In the genomic region with DNA sequence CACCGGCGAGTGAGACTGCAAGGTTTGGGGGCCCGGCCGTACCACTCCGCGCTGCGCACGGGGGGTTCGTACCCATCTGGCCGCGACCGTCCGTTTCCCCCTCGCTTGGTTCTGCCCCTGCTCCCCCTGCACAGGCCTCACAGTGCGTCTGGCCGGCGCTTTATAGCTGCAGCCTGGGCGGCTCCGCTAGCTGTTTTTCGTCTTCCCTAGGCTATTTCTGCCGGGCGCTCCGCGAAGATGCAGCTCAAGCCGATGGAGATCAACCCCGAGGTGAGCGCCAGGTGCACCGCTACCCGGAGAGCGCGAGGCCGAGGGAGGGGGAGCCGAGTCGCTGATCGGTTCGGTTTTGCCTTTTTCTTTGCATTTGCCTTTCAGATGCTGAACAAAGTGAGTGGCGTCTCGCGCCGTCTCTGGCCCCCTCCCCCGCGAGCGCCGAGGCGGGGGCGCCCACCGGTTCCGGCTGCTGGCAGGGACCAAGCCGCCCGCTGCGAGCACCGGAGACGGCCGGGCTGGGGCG, we compare ENCODE assay signal across 8 cellular contexts. TPM values are rescaled to one million over a fixed set of nuclear protein-coding genes. Genes with fewer than 3 reads are reported as not detected.
DNase-seq lines count a peak whose midpoint lies in the region; ATAC-seq, FAIRE-seq and TF ChIP-seq lines count a peak whose summit lies in the region.

Gene UCHL1 (plus strand): TSS at position 189 of the 517 bp plus-strand sequence. CDS start 49 bp downstream, at position 238.

- intact Hi-C loops in A673 (cut with micrococcal nuclease; ENCODE audit: unreplicated experiment), result loop anchor here (5.0 kb wide), 2 partner anchors 39 to 329 kb away; no protein-coding TSS in a partner anchor
- intact Hi-C loops in sciatic nerve (cut with DNase I), result no loop called here

- peak within 1 kb of the TSS; percentile 93 for H3K4me3 ChIP-seq in A673 (ENCODE audit: low read depth, low read length, poor library complexity, severe bottlenecking)
- peak within 1 kb of the TSS; percentile 37 for H3K4me3 ChIP-seq in bronchial epithelial cell (ENCODE audit: low read depth, low read length)
- H3K4me3 ChIP-seq in iPS-18a (ENCODE audit: low read length), result peak within 1 kb of the TSS; percentile 98

- no peak for FAIRE-seq in bronchial epithelial cell (lab: Jason Lieb, UNC)

- peak within 1 kb of the TSS; percentile 93 for H3K9ac ChIP-seq in iPS-18a (ENCODE audit: low read length)

- DNase-seq in A673 (ENCODE audit: low spot score) (peak; percentile 97), NCI-H774 (lab: John Stamatoyannopoulos, UW) (peak; percentile 92), bronchial epithelial cell (ENCODE audit: low read depth) (no peak), sciatic nerve (ENCODE audit: low spot score) (peak; percentile 71)

- H3K27me3 ChIP-seq in A673 (replicated peaks; ENCODE audit: insufficient read depth, low read depth, low read length, poor library complexity), result no peaks in the 10 kb centered on the region
- H3K27me3 ChIP-seq in bronchial epithelial cell (ENCODE audit: control insufficient read depth, insufficient read depth, low read length), result peaks cover 9% of the 10 kb centered on the region
- no peaks in the 10 kb centered on the region for H3K27me3 ChIP-seq in iPS-18a (ENCODE audit: control insufficient read depth, insufficient read depth, low read length)

- H3K9me3 ChIP-seq in A673 (ENCODE audit: low read depth, low read length, poor library complexity, severe bottlenecking) (no peaks in the 10 kb centered on the region), iPS-18a (ENCODE audit: control insufficient read depth, low read depth, low read length) (no peaks in the 10 kb centered on the region)

- BruUV-seq in A673 (replicated peaks; lab: Mats Ljungman, UMichigan), result no TSS peak

- peak; percentile 68 for ATAC-seq in GM18502 (IDR thresholded peaks at IDR 0.05; ENCODE audit: poor library complexity, unreplicated experiment)
- ATAC-seq in HG03378 (IDR thresholded peaks at IDR 0.05; ENCODE audit: unreplicated experiment), result peak; percentile 52
- peak; percentile 82 for ATAC-seq in sciatic nerve
- no peak for ATAC-seq in HG03196 (IDR thresholded peaks at IDR 0.05; ENCODE audit: unreplicated experiment)

- peak within 1 kb of the TSS; percentile 95 for H3K27ac ChIP-seq in A673 (ENCODE audit: low read depth, low read length, poor library complexity, severe bottlenecking)
- peak within 1 kb of the TSS; percentile 87 for H3K27ac ChIP-seq in iPS-18a (ENCODE audit: low read length)

- H3K4me1 ChIP-seq in A673 (ENCODE audit: insufficient read depth, low read length, poor library complexity, severe bottlenecking) (peaks cover 22% of the 10 kb centered on the region), iPS-18a (ENCODE audit: control insufficient read depth, low read depth, low read length) (peaks cover 24% of the 10 kb centered on the region)

- H3K36me3 ChIP-seq in A673 (ENCODE audit: insufficient read depth, low read length, poor library complexity, severe bottlenecking) (peaks cover 29% of the 10 kb centered on the region), bronchial epithelial cell (ENCODE audit: control insufficient read depth, insufficient read depth, low read length) (no peaks in the 10 kb centered on the region), iPS-18a (ENCODE audit: control insufficient read depth, low read depth, low read length) (peaks cover 39% of the 10 kb centered on the region)

- POLR2A ChIA-PET in A673 (lab: Charles Lee; ENCODE audit: low non-redundant PET), result interaction anchor here (0.6 to 1.0 kb wide), 5 partner anchors 9 to 250 kb away, joined by 3 to 7 read pairs (median 3); no protein-coding TSS in a partner anchor

- CTCF ChIA-PET in A673 (lab: Charles Lee), result interaction anchor here (0.5 to 0.7 kb wide), 2 partner anchors 43 to 185 kb away, joined by 3 read pairs; partner anchors contain the start of gene APBB2

- no peak for TF ChIP-seq CTCF in A673 (conservative IDR thresholded peaks at IDR 0.05; ENCODE audit: low read depth, low read length)
- TF ChIP-seq CTCF in bronchial epithelial cell (IDR thresholded peaks at IDR 0.05; ENCODE audit: insufficient read depth, low read length, severe bottlenecking), result no peak

RNA-seq across cellular contexts. Expression of gene UCHL1, which starts in this region (rescaled TPM):
- 908 and 959 TPM in 2 replicates for total RNA-seq in A673 (2021)
- total RNA-seq in bronchial epithelial cell, result 6.1 and 28.4 TPM in 2 replicates
- total RNA-seq in sciatic nerve, result 63.4 TPM

Comparison
In these comparisons a context has a peak if more than half of its experiments do, and no peak if none do; other contexts are left out.
1. RNA of gene UCHL1 (total RNA-seq): 908 to 959 TPM in A673; 63.4 TPM in sciatic nerve (single experiment) and 6.1 to 28.4 TPM in bronchial epithelial cell; every median in the first group is over 10 times any median in the second.
2. H3K4me3 ChIP-seq: peak in every context shown above with its lines; median percentile 98 in iPS-18a; 93 in A673; 37 in bronchial epithelial cell.